In genomic region chr9:129209109-129209508, GRCh38 we compare ENCODE assay signal across 1 cellular context.
TF ChIP-seq lines count a peak whose summit lies in the region.

No MANE protein-coding gene starts in this region.

TF ChIP-seq in K562, 482 proteins besides CTCF, POLR2A, EP300 and RAD21 (continued from another document):
- TF ChIP-seq GMEB1 (CRISPR knock-in tag; IDR thresholded peaks at IDR 0.05) (no peak), GTF2E2 (tag; IDR thresholded peaks at IDR 0.05) (no peak), ARID3A (IDR thresholded peaks at IDR 0.05; ENCODE audit: borderline replicate concordance, low read depth, low read length) (no peak), CEBPB (tag; IDR thresholded peaks at IDR 0.05) (no peak), CHD4 (IDR thresholded peaks at IDR 0.05; ENCODE audit: insufficient read depth, insufficient replicate concordance, low read depth, low read length, poor library complexity, severe bottlenecking) (no peak), IFI16 (CRISPR knock-in tag; IDR thresholded peaks at IDR 0.05) (no peak), RFX5 (IDR thresholded peaks at IDR 0.05; ENCODE audit: low read depth, low read length) (no peak), ARID1B (IDR thresholded peaks at IDR 0.05) (no peak), MAFG (tag; conservative IDR thresholded peaks at IDR 0.05) (no peak), DMBX1 (CRISPR knock-in tag; IDR thresholded peaks at IDR 0.05; ENCODE audit: borderline replicate concordance) (no peak), SMAD3 (CRISPR knock-in tag; conservative IDR thresholded peaks at IDR 0.05) (no peak), PRPF4 (IDR thresholded peaks at IDR 0.05; ENCODE audit: insufficient read depth, low read depth, low read length, poor library complexity, severe bottlenecking) (no peak), ZBTB7A (IDR thresholded peaks at IDR 0.05; ENCODE audit: borderline replicate concordance, control insufficient read depth, low read depth, low read length) (no peak), BRD9 (IDR thresholded peaks at IDR 0.05; ENCODE audit: low read depth, partially characterized antibody) (no peak), ZBTB12 (CRISPR knock-in tag; IDR thresholded peaks at IDR 0.05) (no peak)
- TF ChIP-seq, protein P1, sequence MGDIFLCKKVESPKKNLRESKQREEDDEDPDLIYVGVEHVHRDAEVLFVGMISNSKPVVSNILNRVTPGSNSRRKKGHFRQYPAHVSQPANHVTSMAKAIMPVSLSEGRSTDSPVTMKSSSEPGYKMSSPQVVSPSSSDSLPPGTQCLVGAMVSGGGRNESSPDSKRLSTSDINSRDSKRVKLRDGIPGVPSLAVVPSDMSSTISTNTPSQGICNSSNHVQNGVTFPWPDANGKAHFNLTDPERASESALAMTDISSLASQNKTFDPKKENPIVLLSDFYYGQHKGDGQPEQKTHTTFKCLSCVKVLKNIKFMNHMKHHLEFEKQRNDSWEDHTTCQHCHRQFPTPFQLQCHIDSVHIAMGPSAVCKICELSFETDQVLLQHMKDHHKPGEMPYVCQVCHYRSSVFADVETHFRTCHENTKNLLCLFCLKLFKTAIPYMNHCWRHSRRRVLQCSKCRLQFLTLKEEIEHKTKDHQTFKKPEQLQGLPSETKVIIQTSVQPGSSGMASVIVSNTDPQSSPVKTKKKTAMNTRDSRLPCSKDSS (IDR thresholded peaks at IDR 0.05; ENCODE audit: low read depth, partially characterized antibody) = no peak
- TF ChIP-seq, protein P2, sequence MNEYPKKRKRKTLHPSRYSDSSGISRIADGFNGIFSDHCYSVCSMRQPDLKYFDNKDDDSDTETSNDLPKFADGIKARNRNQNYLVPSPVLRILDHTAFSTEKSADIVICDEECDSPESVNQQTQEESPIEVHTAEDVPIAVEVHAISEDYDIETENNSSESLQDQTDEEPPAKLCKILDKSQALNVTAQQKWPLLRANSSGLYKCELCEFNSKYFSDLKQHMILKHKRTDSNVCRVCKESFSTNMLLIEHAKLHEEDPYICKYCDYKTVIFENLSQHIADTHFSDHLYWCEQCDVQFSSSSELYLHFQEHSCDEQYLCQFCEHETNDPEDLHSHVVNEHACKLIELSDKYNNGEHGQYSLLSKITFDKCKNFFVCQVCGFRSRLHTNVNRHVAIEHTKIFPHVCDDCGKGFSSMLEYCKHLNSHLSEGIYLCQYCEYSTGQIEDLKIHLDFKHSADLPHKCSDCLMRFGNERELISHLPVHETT (CRISPR knock-in tag; conservative IDR thresholded peaks at IDR 0.05 in 1 of 2, IDR thresholded peaks at IDR 0.05 in 1 of 2) = no peak
TF ChIP-seq in K562: peak in this region for 0.
